ENCODE assay signal across 24 cellular contexts in genomic region chrX:134688839-134689238, GRCh38. TPM values are rescaled to one million over a fixed set of nuclear protein-coding genes. Genes with fewer than 3 reads are reported as not detected.
A peak's percentile ranks its signal among the peaks of the same experiment; 100 is the strongest.
DNase-seq lines count a peak whose midpoint lies in the region; ATAC-seq, FAIRE-seq and TF ChIP-seq lines count a peak whose summit lies in the region.
"Had no signal": no experiment of that assay in that cellular context is flagged by ENCODE, and none has a peak within 500 bp of the region (broad histone marks: within the 10 kb centered on the region; RNA-seq: fewer than 3 reads in every experiment).

No MANE protein-coding gene starts in this region.

- H3K27me3 ChIP-seq in endothelial cell of umbilical vein (ENCODE audit: control insufficient read depth in 2 of 2, insufficient read depth in 2 of 2, low read length in 2 of 2) (no peaks in the 10 kb centered on the region), psoas muscle (ENCODE audit: insufficient read depth in 3 of 3, low read length in 2 of 3) (no peaks in the 10 kb centered on the region)
- H3K27me3 ChIP-seq: BE2C, colonic mucosa, sigmoid colon had no signal

- no TSS peak for BruUV-seq in endothelial cell of umbilical vein (replicated peaks; lab: Mats Ljungman, UMichigan)

- dilution Hi-C loops in endothelial cell of umbilical vein (cut with MboI; ENCODE audit: extremely low pct_ligation_motif_present, low sequenced_read_pairs), result no loop called here

- H3K27ac ChIP-seq in endothelial cell of umbilical vein (ENCODE audit: insufficient read depth, low read depth, low read length) (no peak overlapping the region), psoas muscle (peak overlapping the region; percentile 77)
- H3K27ac ChIP-seq: colonic mucosa, heart right ventricle, sigmoid colon had no signal

- POLR2A ChIA-PET in endothelial cell of umbilical vein (lab: Charles Lee), result no interaction called here

- TF ChIP-seq CTCF in endothelial cell of umbilical vein (IDR thresholded peaks at IDR 0.05; ENCODE audit: extremely low read depth in 1 of 2, insufficient read depth in 1 of 2, low read depth in 1 of 2, low read length in 2 of 2), result no peak
- no peak for TF ChIP-seq CTCF in psoas muscle (IDR thresholded peaks at IDR 0.05)
- no peak for TF ChIP-seq CTCF in CD14-positive monocyte (IDR thresholded peaks at IDR 0.05)

- H3K27ac Mint-ChIP-seq in activated naive CD8-positive, alpha-beta T cell treated with anti-CD3 and anti-CD28 coated beads, Interleukin-2, amount 50 U/mL, for 24 hours, result no peak overlapping the region
- H3K27ac Mint-ChIP-seq in CD14-positive monocyte, result no peak overlapping the region
- H3K27ac Mint-ChIP-seq: WTC11 had no signal

- DNase-seq in GM12892 (ENCODE audit: insufficient read length) (no peak), RCC 7860 (ENCODE audit: low spot score) (peak; percentile 82), endothelial cell of umbilical vein (ENCODE audit: low read depth, low spot score) (no peak), psoas muscle (no peak), CD14-positive monocyte (ENCODE audit: low spot score) (no peak)
- no peak for DNase-seq in activated naive CD8-positive, alpha-beta T cell treated with anti-CD3 and anti-CD28 coated beads, Interleukin-2, amount 50 U/mL, for 24 hours
- DNase-seq: amygdala; BE2C; colonic mucosa; DMS 273 treated with DMSO at 0.1 percent for 48 hours; heart right ventricle; mucosa of descending colon; NCI-H2081 treated with DMSO at 0.1 percent for 48 hours; NCI-H748 treated with DMSO at 0.1 percent for 48 hours; RPMI8226; sigmoid colon; stimulated activated CD4-positive, alpha-beta T cell treated with anti-CD3 and anti-CD28 coated beads, Interleukin-2, amount 100 ng/mL, for 48 hours; substantia nigra had no signal

- H3K4me1 Mint-ChIP-seq in activated naive CD8-positive, alpha-beta T cell treated with anti-CD3 and anti-CD28 coated beads, Interleukin-2, amount 50 U/mL, for 24 hours, result peaks cover 4% of the 10 kb centered on the region
- peaks cover 11% of the 10 kb centered on the region for H3K4me1 Mint-ChIP-seq in CD14-positive monocyte

- peaks cover 28% of the 10 kb centered on the region for H3K4me1 ChIP-seq in endothelial cell of umbilical vein (ENCODE audit: control insufficient read depth, extremely low read depth, insufficient read depth, low read length)
- no peaks in the 10 kb centered on the region for H3K4me1 ChIP-seq in psoas muscle
- H3K4me1 ChIP-seq: BE2C, colonic mucosa, sigmoid colon had no signal

- H3K36me3 ChIP-seq in endothelial cell of umbilical vein (ENCODE audit: control insufficient read depth in 2 of 2, extremely low read depth in 1 of 2, insufficient read depth in 2 of 2, low read length in 2 of 2) (no peaks in the 10 kb centered on the region), psoas muscle (ENCODE audit: insufficient read depth in 1 of 2, low read depth in 1 of 2) (no peaks in the 10 kb centered on the region)
- H3K36me3 ChIP-seq: BE2C, colonic mucosa, heart right ventricle, sigmoid colon had no signal

- no peaks in the 10 kb centered on the region for H4K20me1 ChIP-seq in endothelial cell of umbilical vein (replicated peaks; ENCODE audit: control insufficient read depth, extremely low read depth, insufficient read depth, low read length)

- H3K9me3 ChIP-seq in endothelial cell of umbilical vein (replicated peaks; ENCODE audit: control insufficient read depth, insufficient read depth, low read length), result no peaks in the 10 kb centered on the region
- no peaks in the 10 kb centered on the region for H3K9me3 ChIP-seq in psoas muscle
- H3K9me3 ChIP-seq: BE2C, colonic mucosa, heart right ventricle, mucosa of descending colon, sigmoid colon had no signal

- H2AFZ ChIP-seq in endothelial cell of umbilical vein (ENCODE audit: low read depth, low read length), result no peak overlapping the region

- no peaks in the 10 kb centered on the region for H3K9me1 ChIP-seq in endothelial cell of umbilical vein (replicated peaks; ENCODE audit: control insufficient read depth, extremely low read depth, insufficient read depth, low read length)

- peak; percentile 67 for FAIRE-seq in GM12892 (lab: Jason Lieb, UNC)
- FAIRE-seq in RCC 7860 (lab: Jason Lieb, UNC), result peak; percentile 92
- FAIRE-seq in endothelial cell of umbilical vein (lab: Jason Lieb, UNC), result peak; percentile 60
- FAIRE-seq: GM18507 had no signal

- no peaks in the 10 kb centered on the region for H3K36me3 Mint-ChIP-seq in activated naive CD8-positive, alpha-beta T cell treated with anti-CD3 and anti-CD28 coated beads, Interleukin-2, amount 50 U/mL, for 24 hours (ENCODE audit: low read depth)
- H3K36me3 Mint-ChIP-seq in CD14-positive monocyte, result no peaks in the 10 kb centered on the region
- H3K36me3 Mint-ChIP-seq: WTC11 had no signal

- no peaks in the 10 kb centered on the region for H3K9me3 Mint-ChIP-seq in activated naive CD8-positive, alpha-beta T cell treated with anti-CD3 and anti-CD28 coated beads, Interleukin-2, amount 50 U/mL, for 24 hours
- peaks cover 0 to 1% (median 0%) of the 10 kb centered on the region in 7 donors for H3K9me3 Mint-ChIP-seq in CD14-positive monocyte
- H3K9me3 Mint-ChIP-seq: WTC11 had no signal

- CTCF ChIA-PET in endothelial cell of umbilical vein (lab: Charles Lee), result no interaction called here

- H3K79me2 ChIP-seq in endothelial cell of umbilical vein (ENCODE audit: control insufficient read depth, insufficient read depth, low read length), result no peaks in the 10 kb centered on the region

- intact Hi-C loops in endothelial cell of umbilical vein (cut with micrococcal nuclease), result no loop called here
- intact Hi-C loops in psoas muscle (cut with DNase I), result no loop called here
- intact Hi-C loops in CD14-positive monocyte (cut with micrococcal nuclease), result no loop called here

- peaks cover 6% of the 10 kb centered on the region for H3K27me3 Mint-ChIP-seq in activated naive CD8-positive, alpha-beta T cell treated with anti-CD3 and anti-CD28 coated beads, Interleukin-2, amount 50 U/mL, for 24 hours
- peaks cover 0 to 6% (median 0%) of the 10 kb centered on the region in 3 donors for H3K27me3 Mint-ChIP-seq in CD14-positive monocyte (ENCODE audit: low read depth in 3 of 3)

- ATAC-seq in psoas muscle (peak in 3 of 4 donors; percentile 42 to 64 (median 60)), GM21447 (IDR thresholded peaks at IDR 0.05; ENCODE audit: unreplicated experiment) (no peak)
- ATAC-seq in activated naive CD8-positive, alpha-beta T cell treated with anti-CD3 and anti-CD28 coated beads, Interleukin-2, amount 50 U/mL, for 24 hours, result no peak
- ATAC-seq: heart right ventricle, mucosa of descending colon, WTC11 had no signal

- TF ChIP-seq POLR2A in GM12892 (IDR thresholded peaks at IDR 0.05; ENCODE audit: low read depth, low read length), result no peak
- no peak for TF ChIP-seq POLR2A in endothelial cell of umbilical vein (IDR thresholded peaks at IDR 0.05; ENCODE audit: low read depth, low read length)

- no peak overlapping the region for H3K9ac ChIP-seq in endothelial cell of umbilical vein (replicated peaks; ENCODE audit: extremely low read depth, insufficient read depth, low read length)

- H3K4me2 ChIP-seq in endothelial cell of umbilical vein (ENCODE audit: insufficient read depth, low read length), result no peak overlapping the region

- 21 to 54% (median 27%) methylated on average over 1 of the region's 1 CpG for WGBS in psoas muscle, 3 donors

- H3K4me3 ChIP-seq in endothelial cell of umbilical vein (replicated peaks in 1 of 3; ENCODE audit: insufficient read depth in 1 of 3, low read depth in 1 of 3, low read length in 3 of 3) (no peak overlapping the region), psoas muscle (no peak overlapping the region)
- H3K4me3 ChIP-seq: colonic mucosa, heart right ventricle, mucosa of descending colon, sigmoid colon had no signal

- no peak overlapping the region for H3K4me3 Mint-ChIP-seq in activated naive CD8-positive, alpha-beta T cell treated with anti-CD3 and anti-CD28 coated beads, Interleukin-2, amount 50 U/mL, for 24 hours
- H3K4me3 Mint-ChIP-seq in CD14-positive monocyte, result no peak overlapping the region
- H3K4me3 Mint-ChIP-seq: WTC11 had no signal

TF ChIP-seq in endothelial cell of umbilical vein, 7 proteins besides CTCF, POLR2A, EP300 and RAD21:
- TF ChIP-seq FOS (IDR thresholded peaks at IDR 0.05; ENCODE audit: borderline replicate concordance, insufficient read depth, low read length) (peak; percentile 53), JUN (IDR thresholded peaks at IDR 0.05; ENCODE audit: borderline replicate concordance, insufficient read depth, insufficient read length, low read depth) (peak; percentile 16), POLR2AphosphoS5 (IDR thresholded peaks at IDR 0.05; ENCODE audit: insufficient read depth, low read depth, low read length) (no peak)

RNA-seq across cellular contexts. Expression of gene PLAC1, which starts 30.6 kb away (rescaled TPM):
- not detected for polyA plus RNA-seq in GM12892 (2012; ENCODE audit: missing spikeins)
- total RNA-seq in endothelial cell of umbilical vein (0.58 and 0.81 TPM in 2 replicates), psoas muscle (1 to 10 TPM in 1 of 4 donors, under 1 TPM in 2, not detected in 1; 0.32 to 3.0 (median 0.34) TPM)
- polyA plus RNA-seq in endothelial cell of umbilical vein (2.4 and 2.8 TPM in 2 replicates), psoas muscle (under 1 TPM in 2 of 3 donors, not detected in 1; 0.13 to 0.14 TPM), CD14-positive monocyte (not detected)
- 1.6 and 2.1 TPM in 2 replicates for polyA plus RNA-seq in endothelial cell of umbilical vein (2011; cell fraction: cytosol; rRNA removed)
- polyA plus RNA-seq in endothelial cell of umbilical vein (2011; cell fraction: nucleus; rRNA removed), result 0.74 and 0.78 TPM in 2 replicates
- polyA plus RNA-seq in endothelial cell of umbilical vein (2012), result 0.54 and 0.56 TPM in 2 replicates
- 0.40 and 1.8 TPM in 2 replicates for polyA minus RNA-seq in endothelial cell of umbilical vein
- polyA minus RNA-seq in endothelial cell of umbilical vein (2011; cell fraction: cytosol; rRNA and poly(A)+ RNA removed), result not detected
- polyA minus RNA-seq in endothelial cell of umbilical vein (2011; cell fraction: nucleus; rRNA and poly(A)+ RNA removed), result 0.38 TPM in 1 of 2 replicates, not detected in the other
- total RNA-seq: colonic mucosa; epithelial cell of proximal tubule; heart right ventricle; mucosa of descending colon; omental fat pad; T-helper 1 cell treated with Interleukin-12 subunit alpha and Interleukin-12 subunit beta and Interleukin-4 antibody, amounts not matched to agents 30 ng/mL and 1 ng/mL, for 36 hours; WTC11 had no signal
- polyA plus RNA-seq: heart right ventricle had no signal

Comparison
In these comparisons a context has a peak if more than half of its experiments do, and no peak if none do; other contexts are left out.
1. ATAC-seq: peak in psoas muscle (3 of 4); none in GM21447 (single experiment) and activated naive CD8-positive, alpha-beta T cell treated with anti-CD3 and anti-CD28 coated beads, Interleukin-2, amount 50 U/mL, for 24 hours (single experiment).